10 cellular contexts compared by ENCODE assay signal in the genomic region with DNA sequence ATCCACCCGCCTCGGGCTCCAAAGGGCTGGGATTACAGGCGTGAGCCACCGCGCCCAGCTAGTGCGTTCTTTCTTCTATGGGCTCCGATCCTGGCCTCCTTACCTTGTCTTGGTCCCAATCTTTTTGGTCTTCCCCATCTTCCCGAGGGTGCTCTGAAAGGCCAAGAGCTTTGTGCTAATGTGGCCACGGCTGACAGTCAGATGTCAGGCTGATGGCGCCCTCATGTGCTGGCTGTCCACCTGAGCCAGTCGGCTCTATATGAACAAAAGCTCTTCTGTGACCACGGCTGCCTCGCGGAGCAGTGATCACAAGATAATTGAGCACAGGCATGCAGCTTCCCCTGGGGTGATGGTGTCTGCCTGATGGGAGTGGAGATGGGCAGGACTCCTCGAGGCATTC. TPM values are rescaled to one million over a fixed set of nuclear protein-coding genes. Genes with fewer than 3 reads are reported as not detected.
DNase-seq lines count a peak whose midpoint lies in the region; ATAC-seq, FAIRE-seq and TF ChIP-seq lines count a peak whose summit lies in the region.
"Had no signal": no experiment of that assay in that cellular context is flagged by ENCODE, and none has a peak within 500 bp of the region (broad histone marks: within the 10 kb centered on the region; RNA-seq: fewer than 3 reads in every experiment).

No MANE protein-coding gene starts in this region.

- no peaks in the 10 kb centered on the region for H3K9me3 ChIP-seq in HepG2 (ENCODE audit: low read length)
- no peaks in the 10 kb centered on the region for H3K9me3 ChIP-seq in right lobe of liver
- no peaks in the 10 kb centered on the region for H3K9me3 ChIP-seq in effector memory CD4-positive, alpha-beta T cell (ENCODE audit: control insufficient read depth, low read length)

- TF ChIP-seq EP300 in HepG2 (IDR thresholded peaks at IDR 0.05; ENCODE audit: low read depth in 2 of 2, low read length in 2 of 2) (no peak), HepG2 (CRISPR knock-in tag; IDR thresholded peaks at IDR 0.05; ENCODE audit: borderline replicate concordance) (no peak)

- intact Hi-C loops in HepG2 (cut with micrococcal nuclease; ENCODE audit: unreplicated experiment) (loop anchor here (1.0 to 2.0 kb wide), 2 partner anchors 50 to 123 kb away; no protein-coding TSS in a partner anchor), right lobe of liver (cut with DNase I) (loop anchor here (5.0 to 10.0 kb wide), 2 partner anchors 52 to 81 kb away; no protein-coding TSS in a partner anchor)

- no peak overlapping the region for H2AFZ ChIP-seq in HepG2 (ENCODE audit: low read length)

- in situ Hi-C loops in HepG2 (cut with HindIII; ENCODE audit: extremely low pct_ligation_motif_present, low pct_unique_long_range_greater_than_20kb): loop anchor here (5.0 kb wide), 1 partner anchor 52 kb away; no protein-coding TSS in a partner anchor

- H3K27ac ChIP-seq in HepG2 (ENCODE audit: extremely low read length, insufficient read depth, low read length) (peak overlapping the region; percentile 31), right lobe of liver (no peak overlapping the region)
- H3K27ac ChIP-seq in effector memory CD4-positive, alpha-beta T cell (ENCODE audit: insufficient read depth, low read length, poor library complexity, severe bottlenecking): no peak overlapping the region

- DNase-seq in HepG2 (ENCODE audit: low spot score) (peak; percentile 85), right lobe of liver (no peak), NCI-H748 treated with DMSO at 0.1 percent for 48 hours (lab: John Stamatoyannopoulos, UW) (peak; percentile 23), epithelial cell of esophagus (ENCODE audit: low read depth) (peak; percentile 43), HTR-8/SVneo (ENCODE audit: insufficient read length, low spot score) (no peak)
- no peak for DNase-seq in effector memory CD4-positive, alpha-beta T cell
- DNase-seq in activated CD4-positive, alpha-beta T cell treated with anti-CD3 and anti-CD28 coated beads, Interleukin-2, amount 50 U/mL, for 4 hours: no peak

- H3K79me2 ChIP-seq in HepG2 (ENCODE audit: insufficient read depth, low read length): no peaks in the 10 kb centered on the region

- ATAC-seq in HepG2 (peak; percentile 82), right lobe of liver (no peak), GM18907 (IDR thresholded peaks at IDR 0.05; ENCODE audit: unreplicated experiment) (no peak)

- no peaks in the 10 kb centered on the region; the same call in 1 of the 2 replicates for H4K20me1 ChIP-seq in HepG2 (ENCODE audit: insufficient read depth, low read length)

- H3K36me3 ChIP-seq in HepG2 (replicated peaks in 1 of 2; ENCODE audit: control insufficient read depth in 1 of 2, insufficient read depth in 2 of 2, low read length in 2 of 2) (peaks cover 10 to 21% of the 10 kb centered on the region in 2 experiments; a peak in 4 of 5 replicates), right lobe of liver (peaks cover 0 to 6% (median 3%) of the 10 kb centered on the region in 4 donors)
- H3K36me3 ChIP-seq in effector memory CD4-positive, alpha-beta T cell (ENCODE audit: control insufficient read depth, insufficient read depth, low read length): no peaks in the 10 kb centered on the region

- peak overlapping the region; percentile 41; the same call in 1 of the 2 replicates for H3K4me2 ChIP-seq in HepG2 (ENCODE audit: low read depth, low read length)

- WGBS in HepG2 (ENCODE audit: low lambda C conversion rate): 44% methylated on average over 14 of the region's 15 CpGs
- 80% methylated on average over 13 of the region's 15 CpGs for WGBS in right lobe of liver (ENCODE audit: insufficient coverage, low coverage, low lambda C conversion rate, missing lambda C conversion rate)

- POLR2A ChIA-PET in HepG2 (lab: Yijun Ruan, JAX): interaction anchor here (0.9 to 1.5 kb wide), 4 partner anchors 10 to 122 kb away, joined by 3 to 4 read pairs (median 3); no protein-coding TSS in a partner anchor

- TF ChIP-seq RAD21 in HepG2 (CRISPR knock-in tag; IDR thresholded peaks at IDR 0.05): peak; percentile 71

- BruUV-seq in HepG2 (replicated peaks; lab: Mats Ljungman, UMichigan): no TSS peak

- H3K27me3 ChIP-seq in HepG2 (ENCODE audit: control insufficient read depth in 1 of 2, insufficient read depth in 2 of 2, low read length in 2 of 2) (no peaks in the 10 kb centered on the region), right lobe of liver (no peaks in the 10 kb centered on the region)
- H3K27me3 ChIP-seq in effector memory CD4-positive, alpha-beta T cell (replicated peaks; ENCODE audit: control insufficient read depth, insufficient read depth, low read length, poor library complexity, severe bottlenecking): no peaks in the 10 kb centered on the region

- CTCF ChIA-PET in HepG2 (lab: Yijun Ruan, JAX; ENCODE audit: low intra/inter-chr PET ratio, low total read pairs): interaction anchor here (1.7 kb wide), 1 partner anchor 50 kb away, joined by 8 read pairs; no protein-coding TSS in a partner anchor

- TF ChIP-seq CTCF in HepG2 (CRISPR knock-in tag; IDR thresholded peaks at IDR 0.05) (peak; percentile 96), right lobe of liver (IDR thresholded peaks at IDR 0.05) (peak in 1 of 4 donors; percentile 12), epithelial cell of esophagus (IDR thresholded peaks at IDR 0.05; ENCODE audit: insufficient read depth, low read depth, low read length, missing control alignments) (peak; percentile 38)

- no peak overlapping the region for H3K9ac ChIP-seq in HepG2 (ENCODE audit: insufficient read depth, low read depth, low read length)

- TF ChIP-seq POLR2A in HepG2 (IDR thresholded peaks at IDR 0.05; ENCODE audit: insufficient read depth in 1 of 2, low read depth in 2 of 2, low read length in 2 of 2) (no peak), right lobe of liver (IDR thresholded peaks at IDR 0.05) (no peak)

- peak; percentile 89 for FAIRE-seq in HepG2 (lab: Jason Lieb, UNC)
- FAIRE-seq in HTR-8/SVneo (lab: Jason Lieb, UNC): no peak
- FAIRE-seq: G401.6, islet of Langerhans had no signal

- H3K4me1 ChIP-seq in HepG2 (ENCODE audit: insufficient read depth, low read length): peaks cover 27% of the 10 kb centered on the region
- H3K4me1 ChIP-seq in right lobe of liver: peaks cover 0 to 11% (median 5%) of the 10 kb centered on the region in 4 donors
- no peaks in the 10 kb centered on the region for H3K4me1 ChIP-seq in effector memory CD4-positive, alpha-beta T cell (ENCODE audit: control insufficient read depth, insufficient read depth, low read length, poor library complexity, severe bottlenecking)

- H3K4me3 ChIP-seq in HepG2 (replicated peaks in 1 of 3; ENCODE audit: insufficient read depth in 1 of 3, low read depth in 2 of 3, low read length in 3 of 3): no peak overlapping the region
- H3K4me3 ChIP-seq in right lobe of liver: no peak overlapping the region
- no peak overlapping the region for H3K4me3 ChIP-seq in epithelial cell of esophagus (ENCODE audit: low read length)
- no peak overlapping the region for H3K4me3 ChIP-seq in effector memory CD4-positive, alpha-beta T cell (ENCODE audit: insufficient read depth, low read depth, low read length, poor library complexity, severe bottlenecking)

RNA-seq across cellular contexts. Expression of gene AHCYL2, which starts 11.0 kb away (rescaled TPM):
- 9.5 and 12.9 TPM in 2 replicates for total RNA-seq in HepG2 (2016; rRNA removed; fragmentation: Illumina TruSeq; extraction: Trizol)
- 4.4 and 6.0 TPM in 2 replicates for total RNA-seq in HepG2 (2016; cell fraction: cytosol; rRNA removed; fragmentation: Illumina TruSeq; extraction: Trizol; ENCODE audit: low read depth)
- total RNA-seq in HepG2 (2016; cell fraction: insoluble cytoplasmic fraction; rRNA removed; fragmentation: Illumina TruSeq; extraction: Trizol): 10.6 and 14.1 TPM in 2 replicates
- total RNA-seq in HepG2 (2016; cell fraction: membrane; rRNA removed; fragmentation: Illumina TruSeq; extraction: Trizol): 4.9 and 5.6 TPM in 2 replicates
- total RNA-seq in HepG2 (2016; cell fraction: nucleus; rRNA removed; fragmentation: Illumina TruSeq; extraction: Trizol): 13.2 and 15.2 TPM in 2 replicates
- 12.5 and 14.7 TPM in 2 replicates for polyA plus RNA-seq in HepG2 (2011; rRNA removed)
- 7.5 and 10.5 TPM in 2 replicates for polyA plus RNA-seq in HepG2 (2011; cell fraction: cytosol; rRNA removed)
- 11.3 TPM in 2 replicates for polyA plus RNA-seq in HepG2 (2011; cell fraction: nucleus; rRNA removed)
- polyA plus RNA-seq in HepG2 (2012): 8.1 and 8.5 TPM in 2 replicates
- polyA plus RNA-seq in HepG2 (2016; cell fraction: cytosol; fragmentation: Illumina TruSeq; extraction: Trizol; ENCODE audit: low read depth): 1.0 and 1.3 TPM in 2 replicates
- 9.3 and 10.0 TPM in 2 replicates for polyA plus RNA-seq in HepG2 (2016; cell fraction: insoluble cytoplasmic fraction; fragmentation: Illumina TruSeq; extraction: Trizol; ENCODE audit: low read depth)
- polyA plus RNA-seq in HepG2 (2016; cell fraction: membrane; fragmentation: Illumina TruSeq; extraction: Trizol; ENCODE audit: low read depth): 2.6 TPM in 2 replicates
- polyA plus RNA-seq in HepG2 (2016; cell fraction: nucleus; fragmentation: Illumina TruSeq; extraction: Trizol; ENCODE audit: insufficient read depth, low read depth): 16.2 and 18.7 TPM in 2 replicates
- polyA minus RNA-seq in HepG2 (2011; rRNA and poly(A)+ RNA removed; ENCODE audit: low replicate concordance): 30.7 and 36.9 TPM in 2 replicates
- polyA minus RNA-seq in HepG2 (2011; cell fraction: cytosol; rRNA and poly(A)+ RNA removed): 12.8 and 15.4 TPM in 2 replicates
- polyA minus RNA-seq in HepG2 (2011; cell fraction: nucleus; rRNA and poly(A)+ RNA removed): 9.8 and 14.9 TPM in 2 replicates
- 1 to 10 TPM; 6.1 to 9.3 (median 8.0) TPM for total RNA-seq in right lobe of liver

RNA-seq across cellular contexts. Expression of gene SMO, which starts 25.4 kb away (rescaled TPM):
- total RNA-seq in HepG2 (2016; rRNA removed; fragmentation: Illumina TruSeq; extraction: Trizol): 22.1 and 32.3 TPM in 2 replicates
- total RNA-seq in HepG2 (2016; cell fraction: cytosol; rRNA removed; fragmentation: Illumina TruSeq; extraction: Trizol; ENCODE audit: low read depth): 72.0 and 77.5 TPM in 2 replicates
- 22.7 and 33.9 TPM in 2 replicates for total RNA-seq in HepG2 (2016; cell fraction: insoluble cytoplasmic fraction; rRNA removed; fragmentation: Illumina TruSeq; extraction: Trizol)
- 37.3 and 38.5 TPM in 2 replicates for total RNA-seq in HepG2 (2016; cell fraction: membrane; rRNA removed; fragmentation: Illumina TruSeq; extraction: Trizol)
- 26.1 and 28.3 TPM in 2 replicates for total RNA-seq in HepG2 (2016; cell fraction: nucleus; rRNA removed; fragmentation: Illumina TruSeq; extraction: Trizol)
- polyA plus RNA-seq in HepG2 (2011; rRNA removed): 23.8 and 30.7 TPM in 2 replicates
- polyA plus RNA-seq in HepG2 (2011; cell fraction: cytosol; rRNA removed): 21.9 and 24.2 TPM in 2 replicates
- 68.3 and 80.4 TPM in 2 replicates for polyA plus RNA-seq in HepG2 (2011; cell fraction: nucleus; rRNA removed)
- polyA plus RNA-seq in HepG2 (2012): 19.4 and 20.7 TPM in 2 replicates
- polyA plus RNA-seq in HepG2 (2016; cell fraction: cytosol; fragmentation: Illumina TruSeq; extraction: Trizol; ENCODE audit: low read depth): 4.1 and 4.4 TPM in 2 replicates
- polyA plus RNA-seq in HepG2 (2016; cell fraction: insoluble cytoplasmic fraction; fragmentation: Illumina TruSeq; extraction: Trizol; ENCODE audit: low read depth): 22.5 and 25.2 TPM in 2 replicates
- polyA plus RNA-seq in HepG2 (2016; cell fraction: membrane; fragmentation: Illumina TruSeq; extraction: Trizol; ENCODE audit: low read depth): 14.8 and 15.2 TPM in 2 replicates
- 63.0 and 65.6 TPM in 2 replicates for polyA plus RNA-seq in HepG2 (2016; cell fraction: nucleus; fragmentation: Illumina TruSeq; extraction: Trizol; ENCODE audit: insufficient read depth, low read depth)
- polyA minus RNA-seq in HepG2 (2011; rRNA and poly(A)+ RNA removed; ENCODE audit: low replicate concordance): 0.07 and 139 TPM in 2 replicates
- 31.4 and 35.0 TPM in 2 replicates for polyA minus RNA-seq in HepG2 (2011; cell fraction: cytosol; rRNA and poly(A)+ RNA removed)
- 12.0 and 20.4 TPM in 2 replicates for polyA minus RNA-seq in HepG2 (2011; cell fraction: nucleus; rRNA and poly(A)+ RNA removed)
- total RNA-seq in right lobe of liver: 10 to 100 TPM in 4 of 6 experiments, 1 to 10 TPM in 2; 6.4 to 21.2 (median 12.1) TPM

Comparison
In these comparisons a context has a peak if more than half of its experiments do, and no peak if none do; other contexts are left out.
1. DNase-seq: peak in HepG2 (single experiment), NCI-H748 treated with DMSO at 0.1 percent for 48 hours (single experiment) and epithelial cell of esophagus (single experiment); none in right lobe of liver (0 of 3), effector memory CD4-positive, alpha-beta T cell (0 of 3), HTR-8/SVneo (single experiment) and activated CD4-positive, alpha-beta T cell treated with anti-CD3 and anti-CD28 coated beads, Interleukin-2, amount 50 U/mL, for 4 hours (0 of 2).